In the genomic region with DNA sequence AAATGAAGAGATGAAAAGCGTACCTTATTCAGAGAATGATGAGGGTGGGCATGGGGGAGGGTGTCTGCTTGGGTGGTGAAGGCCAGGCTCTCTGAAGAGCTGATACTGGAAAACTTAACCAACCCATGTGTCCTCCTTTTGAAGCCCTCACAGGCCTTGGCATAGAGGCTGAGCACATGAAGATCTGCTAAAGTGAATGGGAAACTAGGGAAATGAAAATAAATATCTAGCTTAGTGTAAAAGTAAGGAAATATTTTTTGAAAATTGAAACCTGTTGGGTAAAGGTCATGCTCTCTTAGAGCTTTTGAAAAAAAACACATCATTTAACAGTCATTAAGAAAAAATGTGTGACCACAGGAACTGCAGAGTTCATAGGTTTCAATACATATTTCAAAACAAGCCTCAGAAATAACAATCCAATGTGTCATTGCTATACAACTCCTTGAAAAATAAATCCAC, we compare ENCODE assay signal across 9 cellular contexts. TPM values are rescaled to one million over a fixed set of nuclear protein-coding genes. Genes with fewer than 3 reads are reported as not detected.
DNase-seq lines count a peak whose midpoint lies in the region; ATAC-seq, FAIRE-seq and TF ChIP-seq lines count a peak whose summit lies in the region.
"Had no signal": no experiment of that assay in that cellular context is flagged by ENCODE, and none has a peak within 500 bp of the region (broad histone marks: within the 10 kb centered on the region; RNA-seq: fewer than 3 reads in every experiment).

No MANE protein-coding gene starts in this region.

- H3K9me3 ChIP-seq in Panc1 (ENCODE audit: control insufficient read depth, insufficient read depth, low read depth, low read length) (no peaks in the 10 kb centered on the region), BE2C (no peaks in the 10 kb centered on the region)

- no peak for TF ChIP-seq POLR2A in GM12892 (IDR thresholded peaks at IDR 0.05; ENCODE audit: low read depth, low read length)

- CTCF ChIA-PET in Panc1 (lab: Charles Lee), result no interaction called here

- no peaks in the 10 kb centered on the region for H3K27me3 ChIP-seq in Panc1 (ENCODE audit: control insufficient read depth, insufficient read depth, low read length)
- no peaks in the 10 kb centered on the region for H3K27me3 ChIP-seq in BE2C

- H3K4me3 ChIP-seq in Panc1 (ENCODE audit: low read depth in 2 of 2, low read length in 2 of 2) (no peak overlapping the region), BE2C (ENCODE audit: low read depth, low read length) (no peak overlapping the region)

- in situ Hi-C loops in Panc1 (cut with HindIII; ENCODE audit: low pct_unique_long_range_greater_than_20kb, low sequenced_read_pairs), result no loop called here

- no peak overlapping the region for H3K27ac ChIP-seq in Panc1 (ENCODE audit: low read length)

- TF ChIP-seq CTCF in Panc1 (IDR thresholded peaks at IDR 0.05) (no peak), BE2C (IDR thresholded peaks at IDR 0.05; ENCODE audit: low read depth, low read length) (no peak)

- FAIRE-seq in GM12892 (lab: Jason Lieb, UNC), result no peak

- BruUV-seq in Panc1 (replicated peaks; lab: Mats Ljungman, UMichigan), result no TSS peak

- DNase-seq in Panc1 (ENCODE audit: low read depth, low spot score) (peak; percentile 56), kidney tubule cell (ENCODE audit: low spot score) (peak; percentile 91), GM12892 (ENCODE audit: insufficient read length) (no peak), BE2C (no peak), NCI-H1105 treated with DMSO at 0.1 percent for 48 hours (lab: John Stamatoyannopoulos, UW) (no peak), 8988T (no peak)
- DNase-seq: activated naive CD8-positive, alpha-beta T cell treated with anti-CD3 and anti-CD28 coated beads, Interleukin-2, amount 10 ng/mL, durations not matched to agents 7 days and 5 days had no signal

- intact Hi-C loops in Panc1 (cut with micrococcal nuclease; ENCODE audit: unreplicated experiment), result no loop called here

- ATAC-seq in GM18499 (IDR thresholded peaks at IDR 0.05; ENCODE audit: insufficient read depth, unreplicated experiment), result peak; percentile 80
- ATAC-seq in HG02571 (IDR thresholded peaks at IDR 0.05; ENCODE audit: unreplicated experiment), result peak; percentile 70
- no peak for ATAC-seq in Panc1

- H3K36me3 ChIP-seq in Panc1 (ENCODE audit: control insufficient read depth, insufficient read depth, low read length) (no peaks in the 10 kb centered on the region), BE2C (no peaks in the 10 kb centered on the region)

- H3K4me1 ChIP-seq in Panc1 (ENCODE audit: control insufficient read depth, insufficient read depth, low read length), result no peaks in the 10 kb centered on the region
- no peaks in the 10 kb centered on the region for H3K4me1 ChIP-seq in BE2C

- POLR2A ChIA-PET in Panc1 (lab: Charles Lee), result no interaction called here

RNA-seq across cellular contexts. Expression of gene RALGPS2, which starts 40.5 kb away (rescaled TPM):
- 5.4 TPM for total RNA-seq in Panc1 (2021; ENCODE audit: unreplicated experiment)
- polyA plus RNA-seq in Panc1 (2012; ENCODE audit: insufficient read length), result 2.0 TPM
- polyA plus RNA-seq in GM12892 (2012; ENCODE audit: missing spikeins), result 0.81 TPM
- 0.59 TPM for polyA plus RNA-seq in BE2C (2012; ENCODE audit: insufficient read depth, insufficient read length, low read depth)

Comparison
In these comparisons a context has a peak if more than half of its experiments do, and no peak if none do; other contexts are left out.
1. DNase-seq: peak in Panc1 (single experiment) and kidney tubule cell (single experiment); none in GM12892 (single experiment), BE2C (single experiment), NCI-H1105 treated with DMSO at 0.1 percent for 48 hours (single experiment) and 8988T (single experiment).